Comparison of ENCODE assay signal across 1 cellular context in the genomic region with DNA sequence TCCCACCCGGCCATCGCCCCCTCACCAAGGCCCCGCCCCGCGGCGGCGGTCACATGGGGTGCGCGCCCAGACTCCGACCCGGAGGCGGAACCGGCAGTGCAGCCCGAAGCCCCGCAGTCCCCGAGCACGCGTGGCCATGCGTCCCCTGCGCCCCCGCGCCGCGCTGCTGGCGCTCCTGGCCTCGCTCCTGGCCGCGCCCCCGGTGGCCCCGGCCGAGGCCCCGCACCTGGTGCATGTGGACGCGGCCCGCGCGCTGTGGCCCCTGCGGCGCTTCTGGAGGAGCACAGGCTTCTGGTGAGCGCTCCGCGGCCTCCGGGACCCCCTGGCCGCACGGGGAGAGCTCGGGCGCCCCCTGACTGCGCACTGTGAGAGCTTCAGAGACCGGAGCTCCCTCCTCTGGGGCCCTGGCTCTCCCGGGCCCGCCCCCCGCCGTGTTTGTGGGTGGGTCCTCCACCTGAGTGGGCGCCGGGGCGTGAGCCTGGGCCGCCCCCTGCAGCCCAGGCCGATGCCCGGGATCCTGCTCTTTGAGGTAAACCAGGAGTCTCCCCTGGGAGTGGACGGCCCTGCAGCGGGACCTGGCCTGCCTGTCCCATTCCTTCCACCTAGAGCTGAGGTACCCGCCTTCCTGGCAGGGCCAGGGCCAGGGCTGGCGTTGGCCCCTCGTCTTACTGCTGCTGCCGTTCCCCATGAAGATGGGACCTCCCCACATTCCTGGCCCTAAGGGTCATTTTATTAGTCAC.
A peak's percentile ranks its signal among the peaks of the same experiment; 100 is the strongest.
TF ChIP-seq lines count a peak whose summit lies in the region.

TSS of gene IDUA (plus strand) at position 96 of the 740 bp plus-strand sequence. CDS start at position 137, 41 bp downstream.

TF ChIP-seq in K562, 482 proteins besides CTCF, POLR2A, EP300 and RAD21 (continued from another document and continues in another):
- TF ChIP-seq, protein P1, sequence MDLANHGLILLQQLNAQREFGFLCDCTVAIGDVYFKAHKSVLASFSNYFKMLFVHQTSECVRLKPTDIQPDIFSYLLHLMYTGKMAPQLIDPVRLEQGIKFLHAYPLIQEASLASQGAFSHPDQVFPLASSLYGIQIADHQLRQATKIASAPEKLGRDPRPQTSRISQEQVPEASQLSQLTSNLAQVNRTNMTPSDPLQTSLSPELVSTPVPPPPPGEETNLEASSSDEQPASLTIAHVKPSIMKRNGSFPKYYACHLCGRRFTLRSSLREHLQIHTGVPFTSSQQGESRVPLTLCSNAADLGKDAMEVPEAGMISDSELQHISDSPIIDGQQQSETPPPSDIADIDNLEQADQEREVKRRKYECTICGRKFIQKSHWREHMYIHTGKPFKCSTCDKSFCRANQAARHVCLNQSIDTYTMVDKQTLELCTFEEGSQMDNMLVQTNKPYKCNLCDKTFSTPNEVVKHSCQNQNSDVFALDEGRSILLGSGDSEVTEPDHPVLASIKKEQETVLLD (IDR thresholded peaks at IDR 0.05) = peak; percentile 23; the same call in 1 of the 2 replicates
- TF ChIP-seq ILK (tag; IDR thresholded peaks at IDR 0.05; ENCODE audit: borderline replicate concordance, low read depth) (no peak), LARP7 (IDR thresholded peaks at IDR 0.05) (no peak), HDAC3 (IDR thresholded peaks at IDR 0.05; ENCODE audit: borderline replicate concordance, partially characterized antibody) (no peak), POLR3A (IDR thresholded peaks at IDR 0.05; ENCODE audit: borderline replicate concordance, extremely low read depth, insufficient read depth, insufficient read length) (no peak), ZKSCAN1 (IDR thresholded peaks at IDR 0.05; ENCODE audit: low read depth, low read length) (peak; percentile 19; the same call in 1 of the 2 replicates), DEAF1 (CRISPR knock-in tag; IDR thresholded peaks at IDR 0.05) (peak; percentile 46; the same call in 1 of the 2 replicates), GABPB1 (CRISPR knock-in tag; IDR thresholded peaks at IDR 0.05) (peak; percentile 39; the same call in 1 of the 2 replicates), BRF2 (IDR thresholded peaks at IDR 0.05; ENCODE audit: borderline replicate concordance, insufficient read depth, insufficient read length) (no peak), REST (CRISPR knock-in tag; IDR thresholded peaks at IDR 0.05; ENCODE audit: low read depth) (peak; percentile 79), ZNF57 (CRISPR knock-in tag; IDR thresholded peaks at IDR 0.05) (no peak), BHLHE40 (IDR thresholded peaks at IDR 0.05; ENCODE audit: low read length) (0 out of 2 replicates have a peak, but pooled peaks have one; percentile 31), BRD4 (IDR thresholded peaks at IDR 0.05) (no peak), SREBF2 (CRISPR knock-in tag; IDR thresholded peaks at IDR 0.05) (no peak), ATF7 (IDR thresholded peaks at IDR 0.05) (peak; percentile 73), MBD2 (IDR thresholded peaks at IDR 0.05; ENCODE audit: borderline replicate concordance, low read depth) (0 out of 2 replicates have a peak, but pooled peaks have one; percentile 4), RBM17 (IDR thresholded peaks at IDR 0.05; ENCODE audit: borderline replicate concordance, low read depth, low read length) (no peak), DMBX1 (CRISPR knock-in tag; IDR thresholded peaks at IDR 0.05; ENCODE audit: borderline replicate concordance) (0 out of 2 replicates have a peak, but pooled peaks have one; percentile 57), ZBTB40 (IDR thresholded peaks at IDR 0.05) (no peak; the same call in 1 of the 2 replicates), ZBTB40 (CRISPR knock-in tag; IDR thresholded peaks at IDR 0.05) (no peak), ZNF146 (CRISPR knock-in tag; IDR thresholded peaks at IDR 0.05; ENCODE audit: unreplicated experiment) (no peak), HDAC8 (tag; IDR thresholded peaks at IDR 0.05) (no peak), DNMT1 (IDR thresholded peaks at IDR 0.05) (no peak), KDM4B (IDR thresholded peaks at IDR 0.05; ENCODE audit: borderline replicate concordance in 2 of 2, low read depth in 1 of 2) (no peak), ZHX1 (conservative IDR thresholded peaks at IDR 0.05; ENCODE audit: low read length) (no peak), GTF2E2 (tag; IDR thresholded peaks at IDR 0.05) (no peak), ATF3 (IDR thresholded peaks at IDR 0.05) (no peak), ATF3 (CRISPR knock-in tag; conservative IDR thresholded peaks at IDR 0.05) (no peak), GATAD2B (IDR thresholded peaks at IDR 0.05; ENCODE audit: borderline replicate concordance) (peak; percentile 100), FOSL1 (tag; conservative IDR thresholded peaks at IDR 0.05) (0 out of 2 replicates have a peak, but pooled peaks have one; percentile 22), ATF1 (CRISPR knock-in tag; IDR thresholded peaks at IDR 0.05) (no peak), ATF1 (tag; IDR thresholded peaks at IDR 0.05) (peak; percentile 62)
- TF ChIP-seq, protein P2, sequence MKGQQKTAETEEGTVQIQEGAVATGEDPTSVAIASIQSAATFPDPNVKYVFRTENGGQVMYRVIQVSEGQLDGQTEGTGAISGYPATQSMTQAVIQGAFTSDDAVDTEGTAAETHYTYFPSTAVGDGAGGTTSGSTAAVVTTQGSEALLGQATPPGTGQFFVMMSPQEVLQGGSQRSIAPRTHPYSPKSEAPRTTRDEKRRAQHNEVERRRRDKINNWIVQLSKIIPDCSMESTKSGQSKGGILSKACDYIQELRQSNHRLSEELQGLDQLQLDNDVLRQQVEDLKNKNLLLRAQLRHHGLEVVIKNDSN (CRISPR knock-in tag; IDR thresholded peaks at IDR 0.05) = peak; percentile 87
